Comparison of ENCODE assay signal across 8 cellular contexts in genomic region chr10:6416892-6417512, GRCh38.
DNase-seq lines count a peak whose midpoint lies in the region; ATAC-seq, FAIRE-seq and TF ChIP-seq lines count a peak whose summit lies in the region.

No MANE protein-coding gene starts in this region.

- H3K27ac ChIP-seq in H9 (ENCODE audit: insufficient read length, low read depth, low read length): no peak overlapping the region

- H3K27ac Mint-ChIP-seq in H9: no peak overlapping the region
- no peak overlapping the region for H3K27ac Mint-ChIP-seq in endothelial cell (ENCODE audit: unreplicated experiment)
- no peak overlapping the region for H3K27ac Mint-ChIP-seq in mesothelial cell of epicardium

- no peak overlapping the region for H3K4ac ChIP-seq in H9 (ENCODE audit: low read depth, low read length)

- no peak overlapping the region for H4K91ac ChIP-seq in H9 (ENCODE audit: insufficient read length, low read depth, low read length)

- H3K4me1 Mint-ChIP-seq in H9: no peaks in the 10 kb centered on the region
- peaks cover 8% of the 10 kb centered on the region for H3K4me1 Mint-ChIP-seq in endothelial cell (ENCODE audit: unreplicated experiment)
- H3K4me1 Mint-ChIP-seq in mesothelial cell of epicardium: no peaks in the 10 kb centered on the region

- H2BK15ac ChIP-seq in H9 (ENCODE audit: low read depth, low read length): no peak overlapping the region

- no peaks in the 10 kb centered on the region for H4K20me1 ChIP-seq in H9 (ENCODE audit: control insufficient read depth, insufficient read depth, insufficient read length)

- no peak overlapping the region for H4K8ac ChIP-seq in H9 (replicated peaks; ENCODE audit: insufficient read length, low read depth, low read length)

- ATAC-seq in HG02870 (IDR thresholded peaks at IDR 0.05; ENCODE audit: unreplicated experiment): no peak

- H3T11ph ChIP-seq in H9 (ENCODE audit: low read length): no peak overlapping the region

- H3K27me3 Mint-ChIP-seq in H9 (ENCODE audit: low read depth) (no peaks in the 10 kb centered on the region), endothelial cell (ENCODE audit: unreplicated experiment) (no peaks in the 10 kb centered on the region), mesothelial cell of epicardium (ENCODE audit: low read depth) (peaks cover 17% of the 10 kb centered on the region)

- no peak overlapping the region for H3K56ac ChIP-seq in H9 (ENCODE audit: insufficient read length, low read depth, low read length)

- H3K9me3 ChIP-seq in H9 (ENCODE audit: control insufficient read depth, low read depth, low read length) (no peaks in the 10 kb centered on the region), MG63 (no peaks in the 10 kb centered on the region)

- no peak overlapping the region for H3K14ac ChIP-seq in H9 (ENCODE audit: insufficient read depth, low read length)

- H3K36me3 Mint-ChIP-seq in H9 (ENCODE audit: insufficient read depth in 1 of 3, low read depth in 3 of 3) (peaks cover 0 to 1% (median 0%) of the 10 kb centered on the region in 3 experiments; a peak in 1 of 7 replicates), endothelial cell (ENCODE audit: low read depth, unreplicated experiment) (no peaks in the 10 kb centered on the region), mesothelial cell of epicardium (no peaks in the 10 kb centered on the region)

- in situ Hi-C loops in Caki2 (cut with HindIII; ENCODE audit: low pct_unique_long_range_greater_than_20kb, low sequenced_read_pairs): no loop called here

- no peak overlapping the region for H3K4me2 ChIP-seq in H9 (ENCODE audit: insufficient read depth, insufficient read length, low read length)

- no peaks in the 10 kb centered on the region for H3K4me1 ChIP-seq in H9 (ENCODE audit: insufficient read depth, low read length)

- DNase-seq in Caki2 (ENCODE audit: low read depth) (peak; percentile 53), H9 (no peak), RCC 7860 (ENCODE audit: low spot score) (peak; percentile 42), endothelial cell (ENCODE audit: low spot score) (peak; percentile 28), mesothelial cell of epicardium (ENCODE audit: low spot score in 2 of 2, unreplicated experiment in 2 of 2) (no peak), MG63 (no peak), NCI-H510A treated with DMSO at 0.1 percent for 48 hours (lab: John Stamatoyannopoulos, UW) (no peak)

- no peak overlapping the region for H3K9ac ChIP-seq in H9 (ENCODE audit: extremely low read depth, insufficient read length, low read length)

- H3K23ac ChIP-seq in H9 (ENCODE audit: insufficient read length, low read depth, low read length): no peak overlapping the region

- H3K4me3 Mint-ChIP-seq in H9 (no peak overlapping the region), endothelial cell (ENCODE audit: unreplicated experiment) (no peak overlapping the region), mesothelial cell of epicardium (no peak overlapping the region)

- no peaks in the 10 kb centered on the region for H3K79me1 ChIP-seq in H9 (ENCODE audit: insufficient read depth, low read depth, low read length, poor library complexity, severe bottlenecking)

- peaks cover 0 to 4% of the 10 kb centered on the region in 2 experiments; a peak in 1 of 5 replicates for H3K9me3 Mint-ChIP-seq in H9
- H3K9me3 Mint-ChIP-seq in endothelial cell (ENCODE audit: unreplicated experiment): no peaks in the 10 kb centered on the region
- no peaks in the 10 kb centered on the region for H3K9me3 Mint-ChIP-seq in mesothelial cell of epicardium

- FAIRE-seq in RCC 7860 (lab: Jason Lieb, UNC): peak; percentile 47

- no peak overlapping the region for H2AFZ ChIP-seq in H9 (ENCODE audit: low read length)

- no peak overlapping the region for H2BK12ac ChIP-seq in H9 (ENCODE audit: insufficient read length, low read depth, low read length)

- no peaks in the 10 kb centered on the region for H3K36me3 ChIP-seq in MG63

- H3K23me2 ChIP-seq in H9 (ENCODE audit: insufficient read length, low read depth, low read length, poor library complexity, severe bottlenecking): no peaks in the 10 kb centered on the region

- no CpG with 5 or more reads among the region's 3 CpGs for WGBS in H9 (ENCODE audit: extremely low coverage, insufficient read length, low lambda C conversion rate)

- H3K18ac ChIP-seq in H9 (ENCODE audit: insufficient read length, low read depth, low read length): no peak overlapping the region

- no peak overlapping the region for H2BK5ac ChIP-seq in H9 (ENCODE audit: insufficient read length, low read length)

- no peak overlapping the region for H4K5ac ChIP-seq in H9 (ENCODE audit: insufficient read length, low read depth, low read length)

- no peak overlapping the region for H2AK5ac ChIP-seq in H9 (ENCODE audit: insufficient read length, low read length)

- no peak overlapping the region for H2BK20ac ChIP-seq in H9 (ENCODE audit: low read depth, low read length, poor library complexity, severe bottlenecking)

- TF ChIP-seq CTCF in H9 (conservative IDR thresholded peaks at IDR 0.05) (peak; percentile 82), endothelial cell (IDR thresholded peaks at IDR 0.05; ENCODE audit: unreplicated experiment) (peak; percentile 74), mesothelial cell of epicardium (IDR thresholded peaks at IDR 0.05; ENCODE audit: unreplicated experiment) (peak; percentile 79)

- H3K27me3 ChIP-seq in H9 (ENCODE audit: insufficient read depth, low read length) (no peaks in the 10 kb centered on the region), MG63 (peaks cover 27% of the 10 kb centered on the region)

- H2BK120ac ChIP-seq in H9 (ENCODE audit: low read depth, low read length, poor library complexity, severe bottlenecking): no peak overlapping the region

- no peaks in the 10 kb centered on the region for H3K79me2 ChIP-seq in H9 (ENCODE audit: insufficient read depth, low read length)

- no peak overlapping the region for H3K4me3 ChIP-seq in MG63

Comparison
In these comparisons a context has a peak if more than half of its experiments do, and no peak if none do; other contexts are left out.
1. DNase-seq: peak in Caki2 (single experiment), RCC 7860 (single experiment) and endothelial cell (single experiment); none in H9 (single experiment), mesothelial cell of epicardium (0 of 2), MG63 (single experiment) and NCI-H510A treated with DMSO at 0.1 percent for 48 hours (single experiment).
2. Peak in every context shown above with its lines, with median percentiles within 50 percentile points of each other: CTCF ChIP-seq.